In genomic region chr11:13318498-13319295, GRCh38 we compare ENCODE assay signal across 9 cellular contexts. TPM values are rescaled to one million over a fixed set of nuclear protein-coding genes. Genes with fewer than 3 reads are reported as not detected.
DNase-seq lines count a peak whose midpoint lies in the region; ATAC-seq and TF ChIP-seq lines count a peak whose summit lies in the region.
"Had no signal": no experiment of that assay in that cellular context is flagged by ENCODE, and none has a peak within 500 bp of the region (broad histone marks: within the 10 kb centered on the region; RNA-seq: fewer than 3 reads in every experiment).

No MANE protein-coding gene starts in this region.

- H3K4me1 Mint-ChIP-seq in activated CD8-positive, alpha-beta T cell treated with anti-CD3 and anti-CD28 coated beads for 36 hours (ENCODE audit: low read depth): peaks cover 63% of the 10 kb centered on the region
- peaks cover 78% of the 10 kb centered on the region for H3K4me1 Mint-ChIP-seq in stimulated activated naive CD8-positive, alpha-beta T cell treated with anti-CD3 and anti-CD28 coated beads, Interleukin-15, amount 100 ng/mL, for 72 hours

- H3K36me3 Mint-ChIP-seq in activated CD8-positive, alpha-beta T cell treated with anti-CD3 and anti-CD28 coated beads for 36 hours (ENCODE audit: low read depth): peaks cover 1% of the 10 kb centered on the region

- no peaks in the 10 kb centered on the region for H3K9me3 Mint-ChIP-seq in activated CD8-positive, alpha-beta T cell treated with anti-CD3 and anti-CD28 coated beads for 36 hours
- no peaks in the 10 kb centered on the region for H3K9me3 Mint-ChIP-seq in stimulated activated naive CD8-positive, alpha-beta T cell treated with anti-CD3 and anti-CD28 coated beads, Interleukin-15, amount 100 ng/mL, for 72 hours

- no peak for TF ChIP-seq CTCF in activated CD8-positive, alpha-beta T cell treated with anti-CD3 and anti-CD28 coated beads for 36 hours (IDR thresholded peaks at IDR 0.05)

- H3K4me3 ChIP-seq in right cardiac atrium (ENCODE audit: low read length): no peak overlapping the region

- CTCF ChIA-PET in activated CD8-positive, alpha-beta T cell treated with anti-CD3 and anti-CD28 coated beads for 36 hours (lab: Charles Lee): interaction anchor here (0.9 to 1.6 kb wide), 8 partner anchors 11 to 67 kb away, joined by 3 to 5 read pairs (median 4); no protein-coding TSS in a partner anchor

- no peak overlapping the region for H3K27ac ChIP-seq in right cardiac atrium (ENCODE audit: low read length)

- H3K27ac Mint-ChIP-seq in activated CD8-positive, alpha-beta T cell treated with anti-CD3 and anti-CD28 coated beads for 36 hours: peak overlapping the region; percentile 71
- peak overlapping the region in 1 of 2 donors; percentile 3 for H3K27ac Mint-ChIP-seq in stimulated activated naive CD8-positive, alpha-beta T cell treated with anti-CD3 and anti-CD28 coated beads, Interleukin-15, amount 100 ng/mL, for 72 hours

- no peaks in the 10 kb centered on the region for H3K9me3 ChIP-seq in right cardiac atrium (ENCODE audit: control insufficient read depth, low read length)

- peaks cover 15% of the 10 kb centered on the region for H3K4me1 ChIP-seq in right cardiac atrium (ENCODE audit: control insufficient read depth, insufficient read depth, low read length)

- H3K27me3 Mint-ChIP-seq in activated CD8-positive, alpha-beta T cell treated with anti-CD3 and anti-CD28 coated beads for 36 hours: no peaks in the 10 kb centered on the region
- no peaks in the 10 kb centered on the region for H3K27me3 Mint-ChIP-seq in stimulated activated naive CD8-positive, alpha-beta T cell treated with anti-CD3 and anti-CD28 coated beads, Interleukin-15, amount 100 ng/mL, for 72 hours

- POLR2A ChIA-PET in activated CD8-positive, alpha-beta T cell treated with anti-CD3 and anti-CD28 coated beads for 36 hours (lab: Charles Lee): interaction anchor here (0.6 to 0.8 kb wide), 3 partner anchors 13 to 383 kb away, joined by 3 read pairs; no protein-coding TSS in a partner anchor

- no peaks in the 10 kb centered on the region for H3K27me3 ChIP-seq in right cardiac atrium (ENCODE audit: control insufficient read depth, insufficient read depth)

- intact Hi-C loops in Right ventricle myocardium superior (cut with DNase I): no loop called here
- intact Hi-C loops in right cardiac atrium (cut with DNase I): no loop called here
- intact Hi-C loops in activated CD8-positive, alpha-beta T cell treated with anti-CD3 and anti-CD28 coated beads for 36 hours (cut with micrococcal nuclease): no loop called here

- 31% methylated on average over 2 of the region's 2 CpGs for WGBS in right cardiac atrium

- ATAC-seq in Right ventricle myocardium superior (ENCODE audit: poor library complexity) (peak; percentile 60), right cardiac atrium (no peak), HG02885 (IDR thresholded peaks at IDR 0.05; ENCODE audit: poor library complexity, unreplicated experiment) (peak; percentile 81)
- ATAC-seq in activated CD8-positive, alpha-beta T cell treated with anti-CD3 and anti-CD28 coated beads for 36 hours: peak; percentile 80
- peak; percentile 66 for ATAC-seq in stimulated activated naive CD8-positive, alpha-beta T cell treated with anti-CD3 and anti-CD28 coated beads, Interleukin-15, amount 100 ng/mL, for 72 hours

- DNase-seq in Right ventricle myocardium superior: no peak
- DNase-seq in right cardiac atrium: no peak
- no peak for DNase-seq in activated CD8-positive, alpha-beta T cell treated with anti-CD3 and anti-CD28 coated beads for 36 hours
- DNase-seq in stimulated activated naive CD8-positive, alpha-beta T cell treated with anti-CD3 and anti-CD28 coated beads, Interleukin-15, amount 100 ng/mL, for 72 hours: no peak
- DNase-seq in Ammon's horn (ENCODE audit: low spot score): no peak
- DNase-seq in NCI-H510A (lab: John Stamatoyannopoulos, UW): no peak
- no peak for DNase-seq in NAMALWA (ENCODE audit: low spot score)
- DNase-seq: KBM-7 had no signal

- H3K4me3 Mint-ChIP-seq in activated CD8-positive, alpha-beta T cell treated with anti-CD3 and anti-CD28 coated beads for 36 hours: peak overlapping the region; percentile 50
- H3K4me3 Mint-ChIP-seq in stimulated activated naive CD8-positive, alpha-beta T cell treated with anti-CD3 and anti-CD28 coated beads, Interleukin-15, amount 100 ng/mL, for 72 hours: peak overlapping the region; percentile 54 to 63

RNA-seq across cellular contexts. Expression of gene BMAL1, which starts 41.1 kb away (rescaled TPM):
- total RNA-seq in Right ventricle myocardium superior (9.8 TPM), right cardiac atrium (10 to 100 TPM in 3 of 4 donors, 1 to 10 TPM in 1; 6.5 to 23.4 (median 19.0) TPM)
- polyA plus RNA-seq in right cardiac atrium: 8.5 TPM
- total RNA-seq in activated CD8-positive, alpha-beta T cell treated with anti-CD3 and anti-CD28 coated beads for 36 hours: 10 to 100 TPM; 21.5 to 22.7 TPM

Comparison
In these comparisons a context has a peak if more than half of its experiments do, and no peak if none do; other contexts are left out.
1. ATAC-seq: peak in Right ventricle myocardium superior (single experiment), HG02885 (single experiment), activated CD8-positive, alpha-beta T cell treated with anti-CD3 and anti-CD28 coated beads for 36 hours (single experiment) and stimulated activated naive CD8-positive, alpha-beta T cell treated with anti-CD3 and anti-CD28 coated beads, Interleukin-15, amount 100 ng/mL, for 72 hours (single experiment); none in right cardiac atrium (0 of 2).